11 cellular contexts compared by ENCODE assay signal in genomic region chr17:60130466-60130865, GRCh38. TPM values are rescaled to one million over a fixed set of nuclear protein-coding genes. Genes with fewer than 3 reads are reported as not detected.
"Had no signal": no experiment of that assay in that cellular context is flagged by ENCODE, and none has a peak within 500 bp of the region (broad histone marks: within the 10 kb centered on the region; RNA-seq: fewer than 3 reads in every experiment).

No MANE protein-coding gene starts in this region.

- H3K4me2 ChIP-seq: GM23338, KMS-11 had no signal

- H2AFZ ChIP-seq: GM23338 had no signal

- H3K9ac ChIP-seq: KMS-11 had no signal

- ATAC-seq: GM23338 had no signal

- DNase-seq: H9, HCEC 1CT, HFFc6, IMR-90, KBM-7 had no signal

- H3K27ac ChIP-seq: HL-60, KMS-11 had no signal

- FAIRE-seq: H1, H54 had no signal

- H3K4me3 ChIP-seq: GM23338 had no signal

RNA-seq across cellular contexts. Expression of gene CA4, which starts 19.3 kb away (rescaled TPM):
- total RNA-seq: HFFc6, HT1080, IMR-90 had no signal
- polyA plus RNA-seq: IMR-90 had no signal
